In genomic region chr12:9634177-9634803, GRCh38 we compare ENCODE assay signal across 8 cellular contexts. TPM values are rescaled to one million over a fixed set of nuclear protein-coding genes. Genes with fewer than 3 reads are reported as not detected.
DNase-seq lines count a peak whose midpoint lies in the region; ATAC-seq and TF ChIP-seq lines count a peak whose summit lies in the region.

No MANE protein-coding gene starts in this region.

- H3K9me3 ChIP-seq in iPS DF 6.9 (ENCODE audit: control insufficient read depth, insufficient read depth, low read length), result no peaks in the 10 kb centered on the region

- WGBS in iPS DF 6.9 (ENCODE audit: insufficient coverage, insufficient read length), result no CpG with 5 or more reads among the region's 2 CpGs

- DNase-seq in ELR (ENCODE audit: low read depth) (peak; percentile 68), iPS DF 6.9 (ENCODE audit: low read depth, low spot score) (peak; percentile 43), SK-N-DZ (ENCODE audit: low spot score) (no peak)
- peak; percentile 78 for DNase-seq in activated naive CD4-positive, alpha-beta T cell treated with anti-CD3 and anti-CD28 coated beads, Interleukin-2, amount 50 U/mL, for 16 hours
- DNase-seq in stimulated activated CD4-positive, alpha-beta T cell treated with anti-CD3 and anti-CD28 coated beads, Interleukin-2, amount 100 ng/mL, for 4 hours (ENCODE audit: low read depth), result peak; percentile 80

- ATAC-seq in HG03521 (IDR thresholded peaks at IDR 0.05; ENCODE audit: unreplicated experiment), result peak; percentile 50
- peak; percentile 82 for ATAC-seq in SK-N-SH treated with all-trans-retinoic acid at 6 μM for 48 hours
- no peak for ATAC-seq in GM18502 (IDR thresholded peaks at IDR 0.05; ENCODE audit: poor library complexity, unreplicated experiment)

- H3K4me3 ChIP-seq in iPS DF 6.9 (ENCODE audit: low read length), result no peak overlapping the region

- H3K27me3 ChIP-seq in iPS DF 6.9 (ENCODE audit: control insufficient read depth, insufficient read depth, low read length), result no peaks in the 10 kb centered on the region

- no peaks in the 10 kb centered on the region for H3K36me3 ChIP-seq in iPS DF 6.9 (ENCODE audit: control insufficient read depth, insufficient read depth, low read length)

- H3K4me1 ChIP-seq in iPS DF 6.9 (ENCODE audit: control insufficient read depth, insufficient read depth, low read length), result no peaks in the 10 kb centered on the region

- H3K27ac ChIP-seq in iPS DF 6.9 (ENCODE audit: low read length), result no peak overlapping the region

TF ChIP-seq in SK-N-SH treated with all-trans-retinoic acid at 6 μM for 48 hours, 23 proteins besides CTCF, POLR2A, EP300 and RAD21:
- no peak for TF ChIP-seq BACH2 (CRISPR knock-in tag; IDR thresholded peaks at IDR 0.05; ENCODE audit: borderline replicate concordance)
- no peak for TF ChIP-seq SNAI2 (CRISPR knock-in tag; IDR thresholded peaks at IDR 0.05)
- TF ChIP-seq ESRRG (CRISPR knock-in tag; IDR thresholded peaks at IDR 0.05), result no peak
- no peak for TF ChIP-seq ZNF565 (CRISPR knock-in tag; conservative IDR thresholded peaks at IDR 0.05; ENCODE audit: low read depth)
- TF ChIP-seq CSRNP3 (CRISPR knock-in tag; IDR thresholded peaks at IDR 0.05), result no peak
- TF ChIP-seq ZC3H10 (CRISPR knock-in tag; IDR thresholded peaks at IDR 0.05), result no peak
- no peak for TF ChIP-seq TOX (CRISPR knock-in tag; IDR thresholded peaks at IDR 0.05; ENCODE audit: borderline replicate concordance)
- TF ChIP-seq TSHZ2 (CRISPR knock-in tag; IDR thresholded peaks at IDR 0.05), result no peak
- TF ChIP-seq ZNF70 (CRISPR knock-in tag; IDR thresholded peaks at IDR 0.05), result no peak
- TF ChIP-seq RARB (CRISPR knock-in tag; IDR thresholded peaks at IDR 0.05), result no peak
- no peak for TF ChIP-seq CSDC2 (CRISPR knock-in tag; IDR thresholded peaks at IDR 0.05)
- TF ChIP-seq ZFP3 (CRISPR knock-in tag; IDR thresholded peaks at IDR 0.05), result no peak
- no peak for TF ChIP-seq PATZ1 (CRISPR knock-in tag; IDR thresholded peaks at IDR 0.05; ENCODE audit: borderline replicate concordance)
- TF ChIP-seq ISL1 (CRISPR knock-in tag; IDR thresholded peaks at IDR 0.05), result no peak

RNA-seq across cellular contexts. Expression of gene KLRB1, which starts 26.6 kb away (rescaled TPM):
- polyA plus RNA-seq in SK-N-DZ (2014; cell fraction: cytosol; rRNA removed), result not detected in 2 replicates
- not detected in 2 replicates for polyA plus RNA-seq in SK-N-DZ (2014; cell fraction: nucleus; rRNA removed)

RNA-seq across cellular contexts. Expression of gene CLEC2D, which starts 35.2 kb away (rescaled TPM):
- polyA plus RNA-seq in SK-N-DZ (2014; cell fraction: cytosol; rRNA removed), result 2.6 and 5.3 TPM in 2 replicates
- polyA plus RNA-seq in SK-N-DZ (2014; cell fraction: nucleus; rRNA removed), result 29.4 and 33.2 TPM in 2 replicates
